Comparison of ENCODE assay signal across 20 cellular contexts in genomic region chr13:76533251-76533650, GRCh38.
DNase-seq lines count a peak whose midpoint lies in the region; ATAC-seq and TF ChIP-seq lines count a peak whose summit lies in the region.
"Had no signal": no experiment of that assay in that cellular context is flagged by ENCODE, and none has a peak within 500 bp of the region (broad histone marks: within the 10 kb centered on the region; RNA-seq: fewer than 3 reads in every experiment).

No MANE protein-coding gene starts in this region.

- no peaks in the 10 kb centered on the region for H3K27me3 ChIP-seq in right atrium auricular region

- ATAC-seq in HG03457 (IDR thresholded peaks at IDR 0.05; ENCODE audit: unreplicated experiment), result no peak
- ATAC-seq in activated CD4-positive, CD25-positive, alpha-beta regulatory T cell treated with anti-CD3 and anti-CD28 coated beads, Interleukin-2, amount 50 U/mL, for 24 hours, result no peak
- ATAC-seq: Panc1 had no signal

- no peak overlapping the region for H3K27ac ChIP-seq in right atrium auricular region
- H3K27ac ChIP-seq: HL-60, RWPE1 had no signal

- peak; percentile 27 for DNase-seq in HT1080 (ENCODE audit: low read depth)
- DNase-seq in amniotic epithelial cell (ENCODE audit: low read depth), result peak; percentile 47
- DNase-seq in fibroblast of mammary gland (ENCODE audit: low read depth), result peak; percentile 40
- DNase-seq in right atrium auricular region (ENCODE audit: low spot score), result no peak
- DNase-seq in activated CD4-positive, CD25-positive, alpha-beta regulatory T cell treated with anti-CD3 and anti-CD28 coated beads, Interleukin-2, amount 50 U/mL, for 72 hours, result no peak
- DNase-seq: C1 segment of cervical spinal cord; CD4-positive, alpha-beta memory T cell; COR-L47; DMS53; GDM1; Karpas-422; NCI-H2029; NCI-H446 treated with DMSO at 0.1 percent for 48 hours; NCI-H526; SHP77 had no signal

- H3K4me1 ChIP-seq in right atrium auricular region, result no peaks in the 10 kb centered on the region

- H3K9me3 ChIP-seq in right atrium auricular region, result no peaks in the 10 kb centered on the region

- no peak for TF ChIP-seq CTCF in fibroblast of mammary gland (conservative IDR thresholded peaks at IDR 0.05; ENCODE audit: control insufficient read depth, insufficient read depth, low read depth, low read length)
- TF ChIP-seq CTCF in right atrium auricular region (IDR thresholded peaks at IDR 0.05), result no peak

- H3K36me3 ChIP-seq in right atrium auricular region, result no peaks in the 10 kb centered on the region

- H3K4me3 ChIP-seq in fibroblast of mammary gland (ENCODE audit: control insufficient read depth, low read depth, low read length), result no peak overlapping the region
- no peak overlapping the region for H3K4me3 ChIP-seq in right atrium auricular region

Comparison
In these comparisons a context has a peak if more than half of its experiments do, and no peak if none do; other contexts are left out.
1. DNase-seq: peak in HT1080 (single experiment), amniotic epithelial cell (single experiment) and fibroblast of mammary gland (single experiment); none in right atrium auricular region (single experiment) and activated CD4-positive, CD25-positive, alpha-beta regulatory T cell treated with anti-CD3 and anti-CD28 coated beads, Interleukin-2, amount 50 U/mL, for 72 hours (single experiment).